Comparison of ENCODE assay signal across 30 cellular contexts in the genomic region with DNA sequence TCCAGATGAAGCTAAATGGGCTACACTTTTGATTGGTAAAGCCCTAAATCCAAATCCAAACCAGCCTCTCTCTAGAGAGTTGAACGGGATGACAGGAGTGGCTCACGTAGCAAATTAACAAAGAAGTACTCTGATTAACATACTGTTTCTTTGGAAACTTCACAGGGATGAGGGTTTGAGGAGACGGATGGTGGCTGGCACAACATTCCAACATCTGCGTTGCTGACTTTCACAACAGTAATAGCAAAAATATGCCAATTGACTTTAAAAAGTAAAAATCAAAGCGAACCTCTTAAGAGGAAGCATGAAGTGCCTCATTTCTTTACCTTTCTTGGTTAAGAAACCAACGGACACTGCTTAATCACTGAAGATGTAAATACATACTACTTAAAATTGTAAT.
"Had no signal": no experiment of that assay in that cellular context is flagged by ENCODE, and none has a peak within 500 bp of the region (broad histone marks: within the 10 kb centered on the region; RNA-seq: fewer than 3 reads in every experiment).

No MANE protein-coding gene starts in this region.

- DNase-seq: activated CD4-positive, alpha-beta memory T cell treated with anti-CD3 and anti-CD28 coated beads, Interleukin-2, amount 10 ng/mL, durations not matched to agents 7 days and 5 days; activated CD4-positive, alpha-beta T cell treated with anti-CD3 and anti-CD28 coated beads for 1 hour; activated CD4-positive, alpha-beta T cell treated with anti-CD3 and anti-CD28 coated beads for 48 hours; activated CD4-positive, CD25-positive, alpha-beta regulatory T cell; activated CD8-positive, alpha-beta memory T cell treated with anti-CD3 and anti-CD28 coated beads for 24 hours; activated CD8-positive, alpha-beta memory T cell treated with anti-CD3 and anti-CD28 coated beads, Interleukin-2, amount 10 ng/mL, durations not matched to agents 7 days and 5 days; activated CD8-positive, alpha-beta memory T cell treated with anti-CD3 and anti-CD28 coated beads, Interleukin-2, amount 50 U/mL, for 48 hours; activated effector memory CD4-positive, alpha-beta T cell treated with Interleukin-2 at 50 U/mL for 16 hours; activated naive CD4-positive, alpha-beta T cell treated with anti-CD3 and anti-CD28 coated beads, Interleukin-2, amount 50 U/mL, for 16 hours; activated naive CD8-positive, alpha-beta T cell treated with anti-CD3 and anti-CD28 coated beads for 36 hours; activated T-cell treated with anti-CD3 and anti-CD28 coated beads, Interleukin-2, amount 50 U/mL, for 48 hours; amygdala; body of pancreas; central memory CD4-positive, alpha-beta T cell; NCI-H1092 treated with DMSO at 0.1 percent for 48 hours; NCI-H1417; NCI-H187 treated with DMSO at 0.1 percent for 48 hours; NCI-H2081 treated with DMSO at 0.1 percent for 48 hours; NCI-H2171; NCI-H510A; NCI-H526; NCI-H748 treated with DMSO at 0.1 percent for 48 hours; NK-92 treated with Interleukin-12 subunit alpha and Interleukin-12 subunit beta, amount 100 ng/mL, for 24 hours; PC-9; SIG-M5; SW 1271; T-helper 1 cell; T-helper 2 cell; T-helper 9 cell had no signal

- H3K4me1 Mint-ChIP-seq: activated CD4-positive, alpha-beta memory T cell treated with anti-CD3 and anti-CD28 coated beads, Interleukin-2, amount 10 ng/mL, durations not matched to agents 7 days and 5 days; activated CD8-positive, alpha-beta memory T cell treated with anti-CD3 and anti-CD28 coated beads, Interleukin-2, amount 10 ng/mL, durations not matched to agents 7 days and 5 days; activated naive CD8-positive, alpha-beta T cell treated with anti-CD3 and anti-CD28 coated beads for 36 hours had no signal

- H3K27me3 Mint-ChIP-seq: activated CD4-positive, alpha-beta memory T cell treated with anti-CD3 and anti-CD28 coated beads, Interleukin-2, amount 10 ng/mL, durations not matched to agents 7 days and 5 days; activated CD8-positive, alpha-beta memory T cell treated with anti-CD3 and anti-CD28 coated beads, Interleukin-2, amount 10 ng/mL, durations not matched to agents 7 days and 5 days; activated naive CD8-positive, alpha-beta T cell treated with anti-CD3 and anti-CD28 coated beads for 36 hours had no signal

- H3K4me3 Mint-ChIP-seq: activated CD4-positive, alpha-beta memory T cell treated with anti-CD3 and anti-CD28 coated beads, Interleukin-2, amount 10 ng/mL, durations not matched to agents 7 days and 5 days; activated CD8-positive, alpha-beta memory T cell treated with anti-CD3 and anti-CD28 coated beads, Interleukin-2, amount 10 ng/mL, durations not matched to agents 7 days and 5 days; activated naive CD8-positive, alpha-beta T cell treated with anti-CD3 and anti-CD28 coated beads for 36 hours had no signal

- H3K9me3 Mint-ChIP-seq: activated CD4-positive, alpha-beta memory T cell treated with anti-CD3 and anti-CD28 coated beads, Interleukin-2, amount 10 ng/mL, durations not matched to agents 7 days and 5 days; activated naive CD8-positive, alpha-beta T cell treated with anti-CD3 and anti-CD28 coated beads for 36 hours had no signal

- H3K27ac Mint-ChIP-seq: activated CD4-positive, alpha-beta memory T cell treated with anti-CD3 and anti-CD28 coated beads, Interleukin-2, amount 10 ng/mL, durations not matched to agents 7 days and 5 days; activated CD8-positive, alpha-beta memory T cell treated with anti-CD3 and anti-CD28 coated beads, Interleukin-2, amount 10 ng/mL, durations not matched to agents 7 days and 5 days; activated naive CD8-positive, alpha-beta T cell treated with anti-CD3 and anti-CD28 coated beads for 36 hours had no signal

- ATAC-seq: activated CD8-positive, alpha-beta memory T cell treated with anti-CD3 and anti-CD28 coated beads, Interleukin-2, amount 10 ng/mL, durations not matched to agents 7 days and 5 days; body of pancreas; Right ventricle myocardium inferior had no signal
